In the genomic region with DNA sequence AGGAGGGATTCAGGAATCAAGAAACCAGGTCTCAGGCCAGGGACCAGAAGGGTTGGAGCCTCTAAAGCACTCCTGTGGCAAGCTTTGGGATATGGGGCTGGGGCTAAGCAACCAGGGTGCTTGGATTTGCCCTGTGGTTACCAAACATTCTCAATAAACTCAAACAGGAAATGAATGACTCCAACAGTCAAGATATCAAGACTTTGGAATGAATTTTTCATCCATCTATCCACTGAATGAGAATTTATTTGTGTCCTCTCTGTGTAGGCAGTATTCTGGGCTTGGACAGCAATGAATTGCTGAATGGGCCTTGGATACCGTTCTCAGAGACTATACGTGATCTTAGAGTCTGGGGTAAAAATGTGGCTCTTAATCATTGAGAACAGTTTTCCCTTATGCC, we compare ENCODE assay signal across 16 cellular contexts.
DNase-seq lines count a peak whose midpoint lies in the region; ATAC-seq and TF ChIP-seq lines count a peak whose summit lies in the region.
"Had no signal": no experiment of that assay in that cellular context is flagged by ENCODE, and none has a peak within 500 bp of the region (broad histone marks: within the 10 kb centered on the region; RNA-seq: fewer than 3 reads in every experiment).

No MANE protein-coding gene starts in this region.

- no peak for ATAC-seq in Right ventricle myocardium inferior

- H3K4me3 ChIP-seq in fibroblast of pulmonary artery (replicated peaks; ENCODE audit: low read depth, low read length) = no peak overlapping the region
- H3K4me3 ChIP-seq: Peyer's patch had no signal

- intact Hi-C loops in cardiac septum (cut with DNase I) (loop anchor here (5.0 to 10.0 kb wide), 2 partner anchors 177 to 319 kb away; no protein-coding TSS in a partner anchor), Right ventricle myocardium inferior (cut with DNase I) (loop anchor here (5.0 kb wide), 3 partner anchors 122 to 227 kb away; no protein-coding TSS in a partner anchor)

- TF ChIP-seq CTCF in fibroblast of pulmonary artery (IDR thresholded peaks at IDR 0.05; ENCODE audit: low read length, missing control alignments) (no peak), GM10266 (IDR thresholded peaks at IDR 0.05; ENCODE audit: control insufficient read depth, insufficient read depth, low read depth, missing control alignments) (no peak)

- DNase-seq in cardiac septum (ENCODE audit: low spot score) (peak; percentile 17), Right ventricle myocardium inferior (ENCODE audit: missing footprints) (no peak), M059J (ENCODE audit: low read depth) (peak; percentile 71), fibroblast of pulmonary artery (ENCODE audit: low read depth) (peak; percentile 46), GM10266 (ENCODE audit: extremely low spot score) (no peak), middle frontal gyrus (ENCODE audit: extremely low spot score, low spot score) (no peak), NCI-H146 (lab: John Stamatoyannopoulos, UW) (no peak), ureter (ENCODE audit: low spot score) (no peak)
- DNase-seq: DMS 273 treated with DMSO at 0.1 percent for 48 hours, KG1, NCI-H1436, NCI-H2081, NCI-H510A treated with DMSO at 0.1 percent for 48 hours, NCI-H82, Right ventricle myocardium superior had no signal

Comparison
In these comparisons a context has a peak if more than half of its experiments do, and no peak if none do; other contexts are left out.
1. DNase-seq: peak in cardiac septum (single experiment), M059J (single experiment) and fibroblast of pulmonary artery (single experiment); none in Right ventricle myocardium inferior (single experiment), GM10266 (single experiment), middle frontal gyrus (single experiment), NCI-H146 (single experiment) and ureter (single experiment).